12 cellular contexts compared by ENCODE assay signal in the genomic region with DNA sequence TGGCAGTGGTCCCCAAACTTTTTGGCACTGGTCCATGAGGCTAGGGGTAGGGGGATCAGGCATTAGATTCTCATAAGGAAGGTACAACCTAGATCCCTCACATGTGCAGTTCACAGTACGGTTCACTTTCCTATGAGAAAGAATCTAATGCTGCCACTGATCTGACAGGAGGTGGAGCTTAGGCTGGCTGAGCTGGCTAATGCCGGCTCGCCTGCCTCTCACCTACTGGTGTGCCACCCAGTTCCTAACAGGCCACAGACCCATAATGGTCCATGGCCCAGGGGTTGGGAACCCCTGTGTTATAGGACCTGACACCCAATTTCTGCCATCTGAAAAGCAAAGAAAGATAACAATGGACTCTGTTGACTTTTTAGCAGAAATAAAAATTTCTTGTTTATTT.
A peak's percentile ranks its signal among the peaks of the same experiment; 100 is the strongest.
DNase-seq lines count a peak whose midpoint lies in the region; ATAC-seq and TF ChIP-seq lines count a peak whose summit lies in the region.
"Had no signal": no experiment of that assay in that cellular context is flagged by ENCODE, and none has a peak within 500 bp of the region (broad histone marks: within the 10 kb centered on the region; RNA-seq: fewer than 3 reads in every experiment).

No MANE protein-coding gene starts in this region.

- H3K36me3 ChIP-seq in right atrium auricular region (no peaks in the 10 kb centered on the region), upper lobe of right lung (no peaks in the 10 kb centered on the region)

- H3K4me3 Mint-ChIP-seq in activated T-cell treated with anti-CD3 and anti-CD28 coated beads, Interleukin-2, amount 50 U/mL, for 24 hours: peak overlapping the region; percentile 75
- peak overlapping the region in 2 of 5 donors; percentile 1 to 58 for H3K4me3 Mint-ChIP-seq in immature natural killer cell

- peaks cover 74% of the 10 kb centered on the region for H3K4me1 Mint-ChIP-seq in activated T-cell treated with anti-CD3 and anti-CD28 coated beads, Interleukin-2, amount 50 U/mL, for 24 hours (ENCODE audit: low read depth)
- H3K4me1 Mint-ChIP-seq in immature natural killer cell: peaks cover 32 to 51% of the 10 kb centered on the region in 2 donors

- H3K27ac ChIP-seq in right atrium auricular region (peak overlapping the region in 1 of 2 donors; percentile 70), upper lobe of right lung (no peak overlapping the region)

- peaks cover 31% of the 10 kb centered on the region for H3K36me3 Mint-ChIP-seq in activated T-cell treated with anti-CD3 and anti-CD28 coated beads, Interleukin-2, amount 50 U/mL, for 24 hours (ENCODE audit: low read depth)
- peaks cover 1 to 13% (median 4%) of the 10 kb centered on the region in 3 donors for H3K36me3 Mint-ChIP-seq in immature natural killer cell

- H3K9me3 ChIP-seq in right atrium auricular region (no peaks in the 10 kb centered on the region), upper lobe of right lung (no peaks in the 10 kb centered on the region)

- intact Hi-C loops in Right ventricle myocardium inferior (cut with DNase I): loop anchor here (10.0 kb wide), 1 partner anchor 327 kb away; a partner anchor contains a TSS
- intact Hi-C loops in upper lobe of right lung (cut with DNase I): no loop called here

- TF ChIP-seq CTCF in right atrium auricular region (IDR thresholded peaks at IDR 0.05) (no peak), upper lobe of right lung (IDR thresholded peaks at IDR 0.05) (no peak)

- H3K4me1 ChIP-seq in right atrium auricular region (peaks cover 0 to 52% of the 10 kb centered on the region in 2 donors), upper lobe of right lung (peaks cover 21% of the 10 kb centered on the region)

- no peak overlapping the region for H3K4me3 ChIP-seq in right atrium auricular region
- H3K4me3 ChIP-seq in upper lobe of right lung: no peak overlapping the region

- H3K9me3 Mint-ChIP-seq in activated T-cell treated with anti-CD3 and anti-CD28 coated beads, Interleukin-2, amount 50 U/mL, for 24 hours: no peaks in the 10 kb centered on the region
- H3K9me3 Mint-ChIP-seq in immature natural killer cell: peaks cover 0 to 2% (median 0%) of the 10 kb centered on the region in 6 donors

- H3K27me3 Mint-ChIP-seq in activated T-cell treated with anti-CD3 and anti-CD28 coated beads, Interleukin-2, amount 50 U/mL, for 24 hours: no peaks in the 10 kb centered on the region
- peaks cover 2 to 5% (median 3%) of the 10 kb centered on the region in 3 donors for H3K27me3 Mint-ChIP-seq in immature natural killer cell (ENCODE audit: low read depth in 3 of 3)

- H3K27ac Mint-ChIP-seq in activated T-cell treated with anti-CD3 and anti-CD28 coated beads, Interleukin-2, amount 50 U/mL, for 24 hours: peak overlapping the region; percentile 89
- peak overlapping the region in 5 of 6 donors; percentile 5 to 96 (median 88) for H3K27ac Mint-ChIP-seq in immature natural killer cell

- ATAC-seq in Right ventricle myocardium inferior (peak; percentile 40), upper lobe of right lung (peak; percentile 29), GM18498 (IDR thresholded peaks at IDR 0.05; ENCODE audit: unreplicated experiment) (no peak)
- ATAC-seq: HCT116 had no signal

- H3K27me3 ChIP-seq in right atrium auricular region (no peaks in the 10 kb centered on the region), upper lobe of right lung (no peaks in the 10 kb centered on the region)

- DNase-seq in Right ventricle myocardium inferior (ENCODE audit: missing footprints) (no peak), right atrium auricular region (ENCODE audit: low spot score) (no peak), immature natural killer cell (peak in 1 of 3 donors; percentile 27), upper lobe of right lung (no peak), cortex of kidney (lab: John Stamatoyannopoulos, UW) (no peak), SKM-1 treated with dmso at 0.1 percent for 144 hours (lab: John Stamatoyannopoulos, UW; ENCODE audit: unreplicated experiment) (no peak)
- peak; percentile 55 for DNase-seq in activated T-cell treated with anti-CD3 and anti-CD28 coated beads, Interleukin-2, amount 50 U/mL, for 24 hours
- DNase-seq: amniotic stem cell, left cardiac atrium, NCI-H524 had no signal
